In genomic region chr12:13116259-13116658, GRCh38 we compare ENCODE assay signal across 1 cellular context.
TF ChIP-seq lines count a peak whose summit lies in the region.

No MANE protein-coding gene starts in this region.

TF ChIP-seq in GM23338, 12 proteins besides CTCF, POLR2A, EP300 and RAD21:
- TF ChIP-seq REST (IDR thresholded peaks at IDR 0.05; ENCODE audit: unreplicated experiment) (no peak), NANOG (IDR thresholded peaks at IDR 0.05; ENCODE audit: borderline replicate concordance) (no peak), ETS1 (IDR thresholded peaks at IDR 0.05) (no peak), POLR2AphosphoS5 (IDR thresholded peaks at IDR 0.05; ENCODE audit: low read depth) (no peak), CREB1 (CRISPR knock-in tag; IDR thresholded peaks at IDR 0.05; ENCODE audit: low read depth) (no peak), ZNF114 (CRISPR knock-in tag; IDR thresholded peaks at IDR 0.05) (no peak)
